ENCODE assay signal across 21 cellular contexts in the genomic region with DNA sequence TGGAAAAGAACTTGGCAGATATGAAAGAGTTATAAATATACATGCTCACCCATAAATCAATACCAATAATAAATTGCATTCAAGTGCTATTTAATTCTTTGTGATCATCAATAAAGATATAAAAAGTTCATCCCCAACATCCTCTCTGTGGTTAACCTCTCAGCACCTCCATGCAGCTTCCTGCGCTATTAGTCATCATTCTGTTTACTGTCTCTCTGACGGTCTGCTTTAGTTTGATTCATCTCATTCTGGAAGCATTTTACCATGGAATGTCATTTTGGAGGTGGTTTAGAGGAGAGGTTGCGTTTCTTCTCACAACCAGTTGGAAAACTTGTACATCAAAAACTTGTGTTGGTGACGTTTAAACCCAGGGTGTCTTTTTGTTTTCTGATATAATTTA.
A peak's percentile ranks its signal among the peaks of the same experiment; 100 is the strongest.
DNase-seq lines count a peak whose midpoint lies in the region; ATAC-seq, FAIRE-seq and TF ChIP-seq lines count a peak whose summit lies in the region.
"Had no signal": no experiment of that assay in that cellular context is flagged by ENCODE, and none has a peak within 500 bp of the region (broad histone marks: within the 10 kb centered on the region; RNA-seq: fewer than 3 reads in every experiment).

No MANE protein-coding gene starts in this region.

- TF ChIP-seq CTCF in SK-N-SH (IDR thresholded peaks at IDR 0.05) (no peak), epithelial cell of proximal tubule (conservative IDR thresholded peaks at IDR 0.05; ENCODE audit: low read depth, low read length) (no peak)

- H3F3A ChIP-seq in SK-N-SH (replicated peaks; ENCODE audit: insufficient read depth), result no peaks in the 10 kb centered on the region

- H3K27ac ChIP-seq in SK-N-SH (ENCODE audit: low read depth in 2 of 2, low read length in 1 of 2), result no peak overlapping the region
- H3K27ac ChIP-seq: esophagus muscularis mucosa, heart left ventricle, neural progenitor cell had no signal

- CTCF ChIA-PET in SK-N-SH (lab: Yijun Ruan, JAX), result no interaction called here

- WGBS in SK-N-SH (ENCODE audit: low lambda C conversion rate), result 33% methylated on average over 4 of the region's 4 CpGs

- H4K20me1 ChIP-seq in SK-N-SH (ENCODE audit: insufficient read depth), result no peaks in the 10 kb centered on the region

- H3K36me3 ChIP-seq in SK-N-SH (replicated peaks in 1 of 2; ENCODE audit: control insufficient read depth in 1 of 2, insufficient read depth in 2 of 2, low read length in 1 of 2), result no peaks in the 10 kb centered on the region
- H3K36me3 ChIP-seq: esophagus muscularis mucosa, heart left ventricle, neural progenitor cell had no signal

- no peaks in the 10 kb centered on the region; the same call in 1 of the 2 replicates for H3K9me3 ChIP-seq in SK-N-SH
- H3K9me3 ChIP-seq: esophagus muscularis mucosa, heart left ventricle had no signal

- POLR2A ChIA-PET in SK-N-SH (lab: Yijun Ruan, JAX), result no interaction called here

- H3K79me2 ChIP-seq in SK-N-SH (ENCODE audit: insufficient read depth), result no peaks in the 10 kb centered on the region

- H3K4me2 ChIP-seq in SK-N-SH, result no peak overlapping the region
- H3K4me2 ChIP-seq: neural progenitor cell had no signal

- no peak for TF ChIP-seq EP300 in SK-N-SH (IDR thresholded peaks at IDR 0.05; ENCODE audit: borderline replicate concordance in 1 of 2, low read depth in 1 of 2, low read length in 1 of 2)

- no peak overlapping the region for H3K9ac ChIP-seq in SK-N-SH
- H3K9ac ChIP-seq: neural progenitor cell had no signal

- TF ChIP-seq RAD21 in SK-N-SH (IDR thresholded peaks at IDR 0.05; ENCODE audit: low read length), result no peak

- H3K4me3 ChIP-seq in SK-N-SH (ENCODE audit: low read depth in 2 of 2, low read length in 1 of 2) (no peak overlapping the region), epithelial cell of proximal tubule (ENCODE audit: low read depth, low read length) (no peak overlapping the region)
- H3K4me3 ChIP-seq: esophagus muscularis mucosa, heart left ventricle, neural progenitor cell had no signal

- H3K4me1 ChIP-seq in SK-N-SH (ENCODE audit: control insufficient read depth in 1 of 2, insufficient read depth in 2 of 2, low read depth in 1 of 2, low read length in 1 of 2), result no peaks in the 10 kb centered on the region
- H3K4me1 ChIP-seq: esophagus muscularis mucosa, heart left ventricle, neural progenitor cell had no signal

- H3K27me3 ChIP-seq in SK-N-SH (ENCODE audit: insufficient read depth), result no peaks in the 10 kb centered on the region
- H3K27me3 ChIP-seq: esophagus muscularis mucosa, heart left ventricle, neural progenitor cell had no signal

- no peak for ATAC-seq in SK-N-SH treated with all-trans-retinoic acid at 6 μM for 48 hours
- ATAC-seq: heart left ventricle had no signal

- DNase-seq in SK-N-SH, result no peak
- DNase-seq in NCI-H226, result peak; percentile 76
- peak; percentile 13 for DNase-seq in epithelial cell of proximal tubule (ENCODE audit: low read depth)
- peak; percentile 66 for DNase-seq in urothelium cell line (ENCODE audit: low spot score)
- no peak for DNase-seq in C1 segment of cervical spinal cord (lab: John Stamatoyannopoulos, UW)
- DNase-seq in NCI-H1092 (lab: John Stamatoyannopoulos, UW), result no peak
- no peak for DNase-seq in T-helper 9 cell
- DNase-seq: 8988T; activated CD4-positive, alpha-beta T cell treated with anti-CD3 and anti-CD28 coated beads, Interleukin-2, amount 50 U/mL, for 4 hours; activated T-cell treated with anti-CD3 and anti-CD28 coated beads, Interleukin-2, amount 50 U/mL, for 24 hours; CD8-positive, alpha-beta memory T cell; heart left ventricle; NCI-H526 treated with DMSO at 0.1 percent for 48 hours; OCI-M1 had no signal

- no peak overlapping the region for H2AFZ ChIP-seq in SK-N-SH (ENCODE audit: low read depth)
- H2AFZ ChIP-seq: neural progenitor cell had no signal

- no peak for FAIRE-seq in urothelium cell line (lab: Jason Lieb, UNC)
- FAIRE-seq: bronchial epithelial cell, G401.6, GM12892, keratinocyte had no signal

- H3K9me2 ChIP-seq in SK-N-SH, result no peaks in the 10 kb centered on the region

TF ChIP-seq in SK-N-SH treated with all-trans-retinoic acid at 6 μM for 48 hours, 23 proteins besides CTCF, POLR2A, EP300 and RAD21:
- TF ChIP-seq BACH2 (CRISPR knock-in tag; IDR thresholded peaks at IDR 0.05; ENCODE audit: borderline replicate concordance) (no peak), ISL1 (CRISPR knock-in tag; IDR thresholded peaks at IDR 0.05) (peak; percentile 46; the same call in 1 of the 2 replicates)

TF ChIP-seq in SK-N-SH, 30 proteins besides CTCF, POLR2A, EP300 and RAD21:
- TF ChIP-seq SIN3A (IDR thresholded peaks at IDR 0.05; ENCODE audit: borderline replicate concordance, low read depth, low read length), result no peak
- TF ChIP-seq, protein P1, sequence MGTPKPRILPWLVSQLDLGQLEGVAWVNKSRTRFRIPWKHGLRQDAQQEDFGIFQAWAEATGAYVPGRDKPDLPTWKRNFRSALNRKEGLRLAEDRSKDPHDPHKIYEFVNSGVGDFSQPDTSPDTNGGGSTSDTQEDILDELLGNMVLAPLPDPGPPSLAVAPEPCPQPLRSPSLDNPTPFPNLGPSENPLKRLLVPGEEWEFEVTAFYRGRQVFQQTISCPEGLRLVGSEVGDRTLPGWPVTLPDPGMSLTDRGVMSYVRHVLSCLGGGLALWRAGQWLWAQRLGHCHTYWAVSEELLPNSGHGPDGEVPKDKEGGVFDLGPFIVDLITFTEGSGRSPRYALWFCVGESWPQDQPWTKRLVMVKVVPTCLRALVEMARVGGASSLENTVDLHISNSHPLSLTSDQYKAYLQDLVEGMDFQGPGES (IDR thresholded peaks at IDR 0.05; ENCODE audit: low read depth, low read length), result no peak
TF ChIP-seq in SK-N-SH: peak in this region for 0.

Comparison
In these comparisons a context has a peak if more than half of its experiments do, and no peak if none do; other contexts are left out.
1. DNase-seq: peak in NCI-H226 (single experiment), epithelial cell of proximal tubule (single experiment) and urothelium cell line (single experiment); none in SK-N-SH (single experiment), C1 segment of cervical spinal cord (0 of 14), NCI-H1092 (single experiment) and T-helper 9 cell (single experiment).